ENCODE assay signal across 27 cellular contexts in the genomic region with DNA sequence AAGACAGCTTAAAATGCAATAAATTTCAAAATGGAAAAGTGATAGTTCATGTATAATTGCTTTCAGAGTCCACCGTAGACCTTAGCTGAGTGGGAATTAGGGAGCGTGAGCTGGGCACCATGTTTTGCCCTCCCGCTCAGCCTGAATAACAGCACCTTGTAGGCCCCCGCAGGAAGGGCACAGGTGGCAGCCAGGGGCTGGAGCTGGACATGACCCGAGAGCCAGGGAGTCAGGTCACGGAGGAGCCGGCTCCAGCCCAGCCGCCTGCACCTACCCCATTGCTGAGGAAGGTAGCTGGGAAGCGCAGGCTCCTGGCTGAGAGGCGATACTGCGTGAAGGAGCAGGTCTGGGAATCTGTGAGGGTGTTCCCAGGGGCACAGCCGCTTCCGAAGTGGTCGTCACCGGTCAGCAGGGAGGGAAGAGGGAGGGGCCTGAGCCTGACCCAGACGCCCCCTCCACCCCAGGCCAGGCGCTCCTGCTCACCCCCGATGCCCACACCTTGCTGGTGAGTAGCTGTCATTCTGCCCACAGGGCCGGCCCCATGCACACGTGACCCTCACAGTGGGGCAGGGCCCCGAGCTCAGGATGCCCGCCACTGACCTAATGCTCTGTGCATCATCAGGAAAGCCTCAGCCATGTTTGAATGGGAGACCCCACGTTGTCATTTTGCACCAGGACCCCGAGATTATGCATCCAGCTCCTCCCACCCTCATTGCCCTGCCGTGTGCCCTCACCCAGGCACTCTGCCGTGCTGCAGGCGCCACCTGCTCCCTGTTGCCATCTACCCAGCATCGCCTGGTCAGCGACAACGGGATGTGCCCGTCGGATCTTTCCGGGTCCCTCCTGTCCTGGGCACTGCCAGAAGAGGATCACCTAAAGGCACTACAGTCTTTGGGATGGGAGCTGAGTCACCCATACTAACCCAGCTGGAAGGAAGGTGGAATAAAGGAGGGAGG.
"Had no signal": no experiment of that assay in that cellular context is flagged by ENCODE, and none has a peak within 500 bp of the region (broad histone marks: within the 10 kb centered on the region; RNA-seq: fewer than 3 reads in every experiment).

No MANE protein-coding gene starts in this region.

- H3K36me3 ChIP-seq: left lung, pancreas, right atrium auricular region, right lobe of liver, suprapubic skin, thoracic aorta, tibial artery, upper lobe of right lung had no signal

- H3K9me3 ChIP-seq: left lung, pancreas, right atrium auricular region, right lobe of liver, suprapubic skin, thoracic aorta, tibial artery, upper lobe of right lung had no signal

- H3K27ac ChIP-seq: left lung, pancreas, right atrium auricular region, right lobe of liver, suprapubic skin, thoracic aorta, tibial artery, upper lobe of right lung had no signal

- DNase-seq: hypothalamus; islet precursor cell; kidney glomerular epithelial cell; left cardiac atrium; mesendoderm; naive B cell; natural killer cell; nephron progenitor cell; nucleus accumbens; pancreas; stimulated activated CD4-positive, alpha-beta T cell treated with anti-CD3 and anti-CD28 coated beads, Interleukin-1b, Interleukin-23, amount 100 ng/mL, for 48 hours; stimulated activated CD4-positive, alpha-beta T cell treated with anti-CD3 and anti-CD28 coated beads, Interleukin-2, amount 100 ng/mL, for 48 hours; stimulated activated CD4-positive, alpha-beta T cell treated with anti-CD3 and anti-CD28 coated beads, Interleukin-4, amount 100 ng/mL, for 4 hours; stimulated activated CD8-positive, alpha-beta memory T cell treated with anti-CD3 and anti-CD28 coated beads, Interleukin-4, amount 100 ng/mL, for 48 hours; stimulated activated naive CD4-positive, alpha-beta T cell treated with Interleukin-2 at 50 U/mL for 16 hours; tibial artery; trophoblast cell; upper lobe of right lung had no signal

- H3K9me3 Mint-ChIP-seq: mesothelial cell of epicardium; naive B cell; natural killer cell; nephron progenitor cell; stimulated activated memory B cell treated with anti-CD40 and anti-IgM and Interleukin-4, amounts not matched to agents 10 μg/mL and 1 μg/mL and 100 μg/mL, for 72 hours had no signal

- H3K27me3 ChIP-seq: pancreas, right atrium auricular region, right lobe of liver had no signal

- H3K4me2 ChIP-seq: smooth muscle cell had no signal

- H3K4me3 Mint-ChIP-seq: mesothelial cell of epicardium; natural killer cell; nephron progenitor cell; stimulated activated memory B cell treated with anti-CD40 and anti-IgM and Interleukin-4, amounts not matched to agents 10 μg/mL and 1 μg/mL and 100 μg/mL, for 72 hours had no signal

- H3K4me3 ChIP-seq: left lung, lung, pancreas, right atrium auricular region, right lobe of liver, smooth muscle cell, suprapubic skin, thoracic aorta, tibial artery, upper lobe of right lung had no signal

- ATAC-seq: left cardiac atrium; left lung; natural killer cell; pancreas; right lobe of liver; stimulated activated memory B cell treated with anti-CD40 and anti-IgM and Interleukin-4, amounts not matched to agents 10 μg/mL and 1 μg/mL and 100 μg/mL, for 72 hours; upper lobe of right lung had no signal

- H3K36me3 Mint-ChIP-seq: mesothelial cell of epicardium; naive B cell; natural killer cell; stimulated activated memory B cell treated with anti-CD40 and anti-IgM and Interleukin-4, amounts not matched to agents 10 μg/mL and 1 μg/mL and 100 μg/mL, for 72 hours had no signal

- H3K27ac Mint-ChIP-seq: mesothelial cell of epicardium; naive B cell; natural killer cell; nephron progenitor cell; stimulated activated memory B cell treated with anti-CD40 and anti-IgM and Interleukin-4, amounts not matched to agents 10 μg/mL and 1 μg/mL and 100 μg/mL, for 72 hours had no signal

- H3K4me1 ChIP-seq: left lung, pancreas, right atrium auricular region, right lobe of liver, upper lobe of right lung had no signal

- H3K4me1 Mint-ChIP-seq: natural killer cell; stimulated activated memory B cell treated with anti-CD40 and anti-IgM and Interleukin-4, amounts not matched to agents 10 μg/mL and 1 μg/mL and 100 μg/mL, for 72 hours had no signal
